Comparison of ENCODE assay signal across 18 cellular contexts in the genomic region with DNA sequence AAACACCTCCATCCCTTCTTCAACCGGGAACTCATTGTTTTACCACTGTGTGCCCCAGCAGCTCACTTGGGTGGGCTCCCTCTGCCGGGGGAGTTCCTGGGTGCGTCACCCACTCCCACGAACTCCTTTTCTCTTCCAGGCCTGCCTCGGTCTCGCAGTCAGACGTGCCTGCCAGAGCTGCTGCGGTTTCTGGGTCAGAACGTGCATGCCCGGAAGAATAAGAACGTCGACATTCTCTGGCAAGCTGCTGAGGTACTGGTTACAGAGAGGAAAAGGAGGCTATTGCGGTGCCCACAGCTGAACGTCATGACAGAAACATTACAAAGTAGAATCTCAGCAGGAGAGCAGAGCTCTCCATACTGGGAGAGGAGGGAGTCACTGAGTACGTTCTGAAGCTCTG. TPM values are rescaled to one million over a fixed set of nuclear protein-coding genes. Genes with fewer than 3 reads are reported as not detected.
DNase-seq lines count a peak whose midpoint lies in the region; ATAC-seq, FAIRE-seq and TF ChIP-seq lines count a peak whose summit lies in the region.
"Had no signal": no experiment of that assay in that cellular context is flagged by ENCODE, and none has a peak within 500 bp of the region (broad histone marks: within the 10 kb centered on the region; RNA-seq: fewer than 3 reads in every experiment).

No MANE protein-coding gene starts in this region.

- H3K36me3 ChIP-seq in astrocyte (ENCODE audit: insufficient read depth, low read length): peaks cover 2% of the 10 kb centered on the region

- no peak overlapping the region for H3K27ac Mint-ChIP-seq in astrocyte (ENCODE audit: unreplicated experiment)
- H3K27ac Mint-ChIP-seq in stimulated activated naive B cell treated with anti-CD40 and anti-IgM and Interleukin-4, amounts not matched to agents 10 μg/mL and 1 μg/mL and 100 μg/mL, for 72 hours: peak overlapping the region; percentile 43

- peak; percentile 21 for DNase-seq in EL
- DNase-seq in astrocyte (ENCODE audit: low read depth): peak; percentile 47
- DNase-seq in head of caudate nucleus: peak; percentile 28 to 90 (median 68)
- no peak for DNase-seq in stimulated activated naive B cell treated with anti-CD40 and anti-IgM and Interleukin-4, amounts not matched to agents 10 μg/mL and 1 μg/mL and 100 μg/mL, for 72 hours
- no peak for DNase-seq in HuH-7.5 (ENCODE audit: low spot score)
- no peak for DNase-seq in NCI-H748 (lab: John Stamatoyannopoulos, UW; ENCODE audit: unreplicated experiment)
- no peak for DNase-seq in activated naive CD4-positive, alpha-beta T cell treated with Interleukin-2 at 50 U/mL for 16 hours
- DNase-seq: C1 segment of cervical spinal cord, DMS79 treated with DMSO at 0.1 percent for 48 hours, H7, NCI-H1105, NCI-H2081 treated with DMSO at 0.1 percent for 48 hours, NCI-H510A, NCI-H82, OCI-M1, SHP77 had no signal

- intact Hi-C loops in head of caudate nucleus (cut with DNase I): no loop called here

- no peaks in the 10 kb centered on the region for H3K79me2 ChIP-seq in astrocyte (ENCODE audit: insufficient read depth, low read length)

- H3K9me3 ChIP-seq in astrocyte (ENCODE audit: insufficient read depth, low read depth, low read length): no peaks in the 10 kb centered on the region

- peaks cover 27% of the 10 kb centered on the region for H3K36me3 Mint-ChIP-seq in astrocyte (ENCODE audit: low read depth, unreplicated experiment)
- H3K36me3 Mint-ChIP-seq in stimulated activated naive B cell treated with anti-CD40 and anti-IgM and Interleukin-4, amounts not matched to agents 10 μg/mL and 1 μg/mL and 100 μg/mL, for 72 hours: peaks cover 34 to 56% of the 10 kb centered on the region in 2 donors

- no peaks in the 10 kb centered on the region for H3K9me3 Mint-ChIP-seq in astrocyte (ENCODE audit: unreplicated experiment)
- H3K9me3 Mint-ChIP-seq in stimulated activated naive B cell treated with anti-CD40 and anti-IgM and Interleukin-4, amounts not matched to agents 10 μg/mL and 1 μg/mL and 100 μg/mL, for 72 hours: no peaks in the 10 kb centered on the region

- no peak overlapping the region for H3K9ac ChIP-seq in astrocyte (ENCODE audit: low read length)

- H3K4me2 ChIP-seq in astrocyte (ENCODE audit: low read length): no peak overlapping the region

- FAIRE-seq in astrocyte (lab: Jason Lieb, UNC): no peak

- no peaks in the 10 kb centered on the region for H3K27me3 Mint-ChIP-seq in astrocyte (ENCODE audit: low read depth, unreplicated experiment)
- H3K27me3 Mint-ChIP-seq in stimulated activated naive B cell treated with anti-CD40 and anti-IgM and Interleukin-4, amounts not matched to agents 10 μg/mL and 1 μg/mL and 100 μg/mL, for 72 hours: no peaks in the 10 kb centered on the region

- no peak for TF ChIP-seq CTCF in astrocyte (IDR thresholded peaks at IDR 0.05; ENCODE audit: insufficient read depth, low read depth, low read length)

- no peak overlapping the region for H3K4me3 ChIP-seq in astrocyte (ENCODE audit: insufficient read depth, low read depth, low read length)
- H3K4me3 ChIP-seq: SK-N-MC had no signal

- H2AFZ ChIP-seq in astrocyte (ENCODE audit: low read depth, low read length): no peak overlapping the region

- no peaks in the 10 kb centered on the region for H3K27me3 ChIP-seq in astrocyte (ENCODE audit: insufficient read depth, low read length)

- H3K4me3 Mint-ChIP-seq in astrocyte (ENCODE audit: unreplicated experiment): no peak overlapping the region
- no peak overlapping the region for H3K4me3 Mint-ChIP-seq in stimulated activated naive B cell treated with anti-CD40 and anti-IgM and Interleukin-4, amounts not matched to agents 10 μg/mL and 1 μg/mL and 100 μg/mL, for 72 hours

- peaks cover 3% of the 10 kb centered on the region for H3K4me1 Mint-ChIP-seq in astrocyte (ENCODE audit: low read depth, unreplicated experiment)
- H3K4me1 Mint-ChIP-seq in stimulated activated naive B cell treated with anti-CD40 and anti-IgM and Interleukin-4, amounts not matched to agents 10 μg/mL and 1 μg/mL and 100 μg/mL, for 72 hours: no peaks in the 10 kb centered on the region

- no peaks in the 10 kb centered on the region for H3K4me1 ChIP-seq in astrocyte (ENCODE audit: insufficient read depth, low read length)

- H3K27ac ChIP-seq in astrocyte (ENCODE audit: low read depth, low read length): no peak overlapping the region
- H3K27ac ChIP-seq: SK-N-MC had no signal

- no peak for ATAC-seq in stimulated activated naive B cell treated with anti-CD40 and anti-IgM and Interleukin-4, amounts not matched to agents 10 μg/mL and 1 μg/mL and 100 μg/mL, for 72 hours (replicated peaks)
- no peak for ATAC-seq in HG03280 (IDR thresholded peaks at IDR 0.05; ENCODE audit: unreplicated experiment)

- H4K20me1 ChIP-seq in astrocyte (ENCODE audit: insufficient read depth, low read length): peaks cover 3% of the 10 kb centered on the region

RNA-seq across cellular contexts. Expression of a gene that starts 35.6 kb away (rescaled TPM):
- total RNA-seq in astrocyte: 19.5 and 19.8 TPM in 2 replicates

RNA-seq across cellular contexts. Expression of a gene that starts 35.7 kb away (rescaled TPM):
- 26.8 and 31.3 TPM in 2 replicates for total RNA-seq in astrocyte

Comparison
In these comparisons a context has a peak if more than half of its experiments do, and no peak if none do; other contexts are left out.
1. DNase-seq: peak in EL (single experiment), astrocyte (single experiment) and head of caudate nucleus (42 of 42); none in stimulated activated naive B cell treated with anti-CD40 and anti-IgM and Interleukin-4, amounts not matched to agents 10 μg/mL and 1 μg/mL and 100 μg/mL, for 72 hours (single experiment), HuH-7.5 (single experiment), NCI-H748 (single experiment) and activated naive CD4-positive, alpha-beta T cell treated with Interleukin-2 at 50 U/mL for 16 hours (single experiment).